18 cellular contexts compared by ENCODE assay signal in the genomic region with DNA sequence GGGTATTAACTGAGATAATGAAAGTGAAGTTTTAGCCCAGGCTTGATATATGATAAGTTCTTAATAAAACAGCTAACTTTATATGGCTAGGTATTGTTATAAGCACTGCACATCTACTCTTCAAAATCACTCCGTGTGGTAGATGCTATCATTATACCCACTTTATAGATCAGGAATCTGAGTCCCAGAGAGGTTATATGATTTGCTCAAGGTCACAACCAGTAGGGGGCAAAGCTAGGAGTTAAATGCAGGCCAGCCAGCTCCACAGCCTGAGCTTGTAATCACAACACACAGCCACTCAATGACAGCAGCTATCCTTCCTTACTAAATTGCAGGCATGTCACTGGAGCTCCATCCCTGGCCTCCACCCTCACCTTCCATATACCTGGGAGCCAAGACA.
A peak's percentile ranks its signal among the peaks of the same experiment; 100 is the strongest.
DNase-seq lines count a peak whose midpoint lies in the region; ATAC-seq and TF ChIP-seq lines count a peak whose summit lies in the region.
"Had no signal": no experiment of that assay in that cellular context is flagged by ENCODE, and none has a peak within 500 bp of the region (broad histone marks: within the 10 kb centered on the region; RNA-seq: fewer than 3 reads in every experiment).

No MANE protein-coding gene starts in this region.

- POLR2A ChIA-PET in PC-3 (lab: Charles Lee; ENCODE audit: unreplicated experiment): no interaction called here
- POLR2A ChIA-PET in GM10248 (lab: Yijun Ruan, JAX): no interaction called here

- H2BK5ac ChIP-seq in neuronal stem cell (ENCODE audit: low read length): peak overlapping the region; percentile 59

- H3K9me2 ChIP-seq in GM23338 (ENCODE audit: insufficient read depth) (no peaks in the 10 kb centered on the region; the same call in 1 of the 2 replicates), PC-3 (replicated peaks; ENCODE audit: low read length) (no peaks in the 10 kb centered on the region)

- H3K27ac ChIP-seq in GM23338 (ENCODE audit: low read depth): no peak overlapping the region
- H3K27ac ChIP-seq in PC-3 (ENCODE audit: low read length): no peak overlapping the region
- H3K27ac ChIP-seq in neuronal stem cell (replicated peaks; ENCODE audit: low read length): no peak overlapping the region
- H3K27ac ChIP-seq: Peyer's patch had no signal

- H3K4me3 Mint-ChIP-seq in GM23338 (no peak overlapping the region), progenitor cell of endocrine pancreas (ENCODE audit: low read depth) (no peak overlapping the region), nephron progenitor cell (no peak overlapping the region)
- H3K4me3 Mint-ChIP-seq: CD14-positive monocyte had no signal

- H3K27me3 Mint-ChIP-seq in GM23338 (ENCODE audit: insufficient read depth, low read depth, poor library complexity) (no peaks in the 10 kb centered on the region), progenitor cell of endocrine pancreas (peaks cover 7% of the 10 kb centered on the region), nephron progenitor cell (ENCODE audit: low read depth, poor library complexity) (peaks cover 38% of the 10 kb centered on the region)

- no peaks in the 10 kb centered on the region for H3K36me3 Mint-ChIP-seq in GM23338 (ENCODE audit: low read depth)
- H3K36me3 Mint-ChIP-seq in progenitor cell of endocrine pancreas (ENCODE audit: insufficient read depth): no peaks in the 10 kb centered on the region
- no peaks in the 10 kb centered on the region for H3K36me3 Mint-ChIP-seq in nephron progenitor cell (ENCODE audit: low read depth)
- H3K36me3 Mint-ChIP-seq: CD14-positive monocyte had no signal

- no peaks in the 10 kb centered on the region for H3F3A ChIP-seq in GM23338 (replicated peaks; ENCODE audit: low read depth)
- H3F3A ChIP-seq in PC-3 (ENCODE audit: low read length, unreplicated experiment): no peaks in the 10 kb centered on the region

- no peaks in the 10 kb centered on the region for H3K79me1 ChIP-seq in neuronal stem cell (ENCODE audit: low read depth, low read length)

- H4K20me1 ChIP-seq in GM23338 (replicated peaks; ENCODE audit: insufficient read depth) (no peaks in the 10 kb centered on the region), PC-3 (ENCODE audit: low read length) (no peaks in the 10 kb centered on the region)

- H2BK120ac ChIP-seq in neuronal stem cell (ENCODE audit: low read depth, low read length): no peak overlapping the region

- H3K27me3 ChIP-seq in GM23338 (ENCODE audit: insufficient read depth) (no peaks in the 10 kb centered on the region), PC-3 (ENCODE audit: low read length) (no peaks in the 10 kb centered on the region), neuronal stem cell (ENCODE audit: control insufficient read depth in 3 of 3, insufficient read depth in 3 of 3, low read depth in 1 of 3, low read length in 3 of 3) (no peaks in the 10 kb centered on the region)
- H3K27me3 ChIP-seq: MG63, Peyer's patch had no signal

- H3K9me3 ChIP-seq in PC-3 (ENCODE audit: low read length): no peaks in the 10 kb centered on the region
- H3K9me3 ChIP-seq in neuronal stem cell (replicated peaks in 1 of 2; ENCODE audit: control insufficient read depth in 2 of 2, insufficient read depth in 1 of 2, low read depth in 1 of 2, low read length in 2 of 2): no peaks in the 10 kb centered on the region
- H3K9me3 ChIP-seq: MG63, Peyer's patch had no signal

- H3K4me1 Mint-ChIP-seq in GM23338: peaks cover 2% of the 10 kb centered on the region; the same call in 1 of the 3 replicates
- peaks cover 18% of the 10 kb centered on the region for H3K4me1 Mint-ChIP-seq in progenitor cell of endocrine pancreas (ENCODE audit: low read depth)
- peaks cover 27% of the 10 kb centered on the region for H3K4me1 Mint-ChIP-seq in nephron progenitor cell

- no CpG with 5 or more reads among the region's 1 CpG for WGBS in neuronal stem cell (ENCODE audit: extremely low coverage in 2 of 2, insufficient read length in 2 of 2, insufficient replicate concordance in 1 of 2), 2 donors

- intact Hi-C loops in PC-3 (cut with micrococcal nuclease): no loop called here

- no peak overlapping the region for H3K23ac ChIP-seq in neuronal stem cell (ENCODE audit: low read depth, low read length, poor library complexity)

- H2BK12ac ChIP-seq in neuronal stem cell (ENCODE audit: low read length): no peak overlapping the region

- H3K79me2 ChIP-seq in GM23338 (replicated peaks; ENCODE audit: insufficient read depth) (no peaks in the 10 kb centered on the region), PC-3 (ENCODE audit: low read length) (no peaks in the 10 kb centered on the region)

- H3K14ac ChIP-seq in neuronal stem cell (ENCODE audit: low read length): no peak overlapping the region

- H3K9me3 Mint-ChIP-seq in GM23338 (no peaks in the 10 kb centered on the region; the same call in 2 of the 3 replicates), progenitor cell of endocrine pancreas (ENCODE audit: low read depth) (no peaks in the 10 kb centered on the region), nephron progenitor cell (peaks cover 10% of the 10 kb centered on the region)

- no peak overlapping the region for H2AK5ac ChIP-seq in neuronal stem cell (ENCODE audit: low read depth, low read length)

- no peak overlapping the region for H4K8ac ChIP-seq in neuronal stem cell (ENCODE audit: low read depth, low read length)

- no peak for ATAC-seq in GM23338
- no peak for ATAC-seq in PC-3

- H3K36me3 ChIP-seq in GM23338 (ENCODE audit: insufficient read depth) (no peaks in the 10 kb centered on the region), PC-3 (ENCODE audit: low read depth, low read length) (no peaks in the 10 kb centered on the region), neuronal stem cell (replicated peaks in 1 of 2; ENCODE audit: control insufficient read depth in 2 of 2, insufficient read depth in 2 of 2, low read length in 2 of 2) (no peaks in the 10 kb centered on the region)
- H3K36me3 ChIP-seq: MG63, Peyer's patch had no signal

- H3K4me1 ChIP-seq in GM23338 (ENCODE audit: insufficient read depth) (no peaks in the 10 kb centered on the region), PC-3 (ENCODE audit: insufficient read depth, low read length) (no peaks in the 10 kb centered on the region), neuronal stem cell (ENCODE audit: control insufficient read depth in 2 of 2, insufficient read depth in 1 of 2, low read depth in 1 of 2, low read length in 2 of 2) (peaks cover 0 to 1% of the 10 kb centered on the region in 2 donors)

- H3K9ac ChIP-seq in PC-3 (ENCODE audit: low read length) (no peak overlapping the region), neuronal stem cell (ENCODE audit: low read depth, low read length, poor library complexity) (no peak overlapping the region)

- no peak overlapping the region for H2BK15ac ChIP-seq in neuronal stem cell (ENCODE audit: low read length)

- H3K18ac ChIP-seq in neuronal stem cell (ENCODE audit: low read length): peak overlapping the region; percentile 15

- no TSS peak for BruUV-seq in PC-3 (replicated peaks; lab: Mats Ljungman, UMichigan)

- H3K4me2 ChIP-seq in GM23338 (no peak overlapping the region), PC-3 (ENCODE audit: low read length) (no peak overlapping the region), neuronal stem cell (ENCODE audit: insufficient read depth, low read length, poor library complexity, severe bottlenecking) (no peak overlapping the region)

- CTCF ChIA-PET in PC-3 (lab: Charles Lee) (no interaction called here), GM10248 (lab: Yijun Ruan, JAX) (interaction anchor here (0.9 to 2.0 kb wide), 6 partner anchors 35 to 200 kb away, joined by 3 to 7 read pairs (median 3); no protein-coding TSS in a partner anchor)

- H3K4me3 ChIP-seq in GM12865 (ENCODE audit: low read depth, low read length): no peak overlapping the region
- H3K4me3 ChIP-seq in GM23338: no peak overlapping the region
- H3K4me3 ChIP-seq in PC-3 (ENCODE audit: low read length): no peak overlapping the region
- no peak overlapping the region for H3K4me3 ChIP-seq in neuronal stem cell (ENCODE audit: low read length in 2 of 2)
- H3K4me3 ChIP-seq: MG63, Peyer's patch had no signal

- H2AFZ ChIP-seq in GM23338: no peak overlapping the region
- no peak overlapping the region for H2AFZ ChIP-seq in PC-3 (ENCODE audit: low read length)
- H2AFZ ChIP-seq in neuronal stem cell (ENCODE audit: low read length): no peak overlapping the region

- H4K91ac ChIP-seq in neuronal stem cell (ENCODE audit: low read depth, low read length, poor library complexity): no peak overlapping the region

- TF ChIP-seq CTCF in GM12865 (IDR thresholded peaks at IDR 0.05; ENCODE audit: insufficient read depth, low read depth, low read length, missing control alignments) (peak; percentile 10), GM23338 (conservative IDR thresholded peaks at IDR 0.05; ENCODE audit: low read depth in 2 of 2) (0 out of 4 replicates have a peak, but pooled peaks of 1 of the 2 experiments have one; percentile 9), PC-3 (conservative IDR thresholded peaks at IDR 0.05; ENCODE audit: low read depth, low read length) (0 out of 2 replicates have a peak, but pooled peaks have one; percentile 27), progenitor cell of endocrine pancreas (IDR thresholded peaks at IDR 0.05; ENCODE audit: unreplicated experiment) (no peak), nephron progenitor cell (IDR thresholded peaks at IDR 0.05) (no peak), GM10248 (IDR thresholded peaks at IDR 0.05; ENCODE audit: control extremely low read depth, extremely low read depth, low read depth, missing control alignments) (no peak)

- peak; percentile 23 for DNase-seq in GM12865 (ENCODE audit: low read depth)
- peak; percentile 14 for DNase-seq in GM23338 (ENCODE audit: low spot score)
- DNase-seq in PC-3: no peak
- no peak for DNase-seq in neuronal stem cell (ENCODE audit: low spot score)
- DNase-seq in progenitor cell of endocrine pancreas (ENCODE audit: low spot score, unreplicated experiment): no peak
- no peak for DNase-seq in nephron progenitor cell
- no peak for DNase-seq in GM10248 (ENCODE audit: extremely low spot score)
- DNase-seq: AML-193, Kasumi-1, MG63, NCI-H1092, NCI-H226, NCI-H524, Peyer's patch, SW 1271, T-helper 2 cell had no signal

- no peak overlapping the region for H3K4ac ChIP-seq in neuronal stem cell (ENCODE audit: low read length)

- H3K27ac Mint-ChIP-seq in GM23338 (no peak overlapping the region), progenitor cell of endocrine pancreas (no peak overlapping the region), nephron progenitor cell (no peak overlapping the region)
- H3K27ac Mint-ChIP-seq: IgD-negative memory B cell had no signal

TF ChIP-seq in GM23338, 12 proteins besides CTCF, POLR2A, EP300 and RAD21 (continues in another document):
- TF ChIP-seq NANOG (IDR thresholded peaks at IDR 0.05; ENCODE audit: borderline replicate concordance) (no peak), ZNF114 (CRISPR knock-in tag; IDR thresholded peaks at IDR 0.05) (no peak)

Comparison
In these comparisons a context has a peak if more than half of its experiments do, and no peak if none do; other contexts are left out.
1. DNase-seq: peak in GM12865 (single experiment) and GM23338 (single experiment); none in PC-3 (single experiment), neuronal stem cell (single experiment), progenitor cell of endocrine pancreas (single experiment), nephron progenitor cell (single experiment) and GM10248 (single experiment).
2. CTCF ChIP-seq: peak in GM12865 (single experiment) and PC-3 (single experiment); none in progenitor cell of endocrine pancreas (single experiment), nephron progenitor cell (single experiment) and GM10248 (single experiment).